13 cellular contexts compared by ENCODE assay signal in the genomic region with DNA sequence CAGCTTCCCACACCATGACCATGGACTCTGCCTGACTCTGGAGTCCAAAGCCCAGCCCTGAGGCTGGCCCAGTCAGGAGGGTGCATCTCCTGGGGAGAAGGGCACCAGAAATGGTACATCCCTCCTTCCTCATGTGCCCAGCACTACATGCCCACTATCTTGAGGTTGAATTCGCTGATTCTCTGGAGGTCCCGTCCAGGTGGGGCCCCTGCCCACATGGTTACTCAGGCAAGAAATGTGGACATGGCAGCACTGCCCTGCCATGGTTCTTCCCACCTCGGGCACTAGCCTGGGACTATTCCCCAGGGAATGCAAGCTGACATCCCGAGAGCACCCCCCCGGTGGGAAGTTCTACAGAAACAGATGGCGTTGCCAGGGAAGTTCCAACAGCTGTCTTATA.
DNase-seq lines count a peak whose midpoint lies in the region; ATAC-seq and TF ChIP-seq lines count a peak whose summit lies in the region.
"Had no signal": no experiment of that assay in that cellular context is flagged by ENCODE, and none has a peak within 500 bp of the region (broad histone marks: within the 10 kb centered on the region; RNA-seq: fewer than 3 reads in every experiment).

No MANE protein-coding gene starts in this region.

- no peaks in the 10 kb centered on the region for H3K27me3 ChIP-seq in WERI-Rb-1 (ENCODE audit: insufficient read depth, low read depth, severe bottlenecking)

- H3K27ac ChIP-seq in WERI-Rb-1, result peak overlapping the region; percentile 87

- no peaks in the 10 kb centered on the region for H3K9me3 ChIP-seq in WERI-Rb-1 (ENCODE audit: severe bottlenecking)

- peak; percentile 88 for DNase-seq in DMS 273 (lab: John Stamatoyannopoulos, UW; ENCODE audit: unreplicated experiment)
- DNase-seq in NCI-H345 (lab: John Stamatoyannopoulos, UW), result peak; percentile 17
- DNase-seq in WERI-Rb-1, result peak; percentile 72
- peak; percentile 12 for DNase-seq in retina
- DNase-seq in activated CD4-positive, alpha-beta T cell treated with anti-CD3 and anti-CD28 coated beads for 4 hours, result no peak
- DNase-seq: DMS53, H9, NCI-H1436 treated with DMSO at 0.1 percent for 48 hours, NCI-H510A treated with DMSO at 0.1 percent for 48 hours, T-helper 1 cell had no signal

- no peak overlapping the region for H3K4me3 ChIP-seq in WERI-Rb-1 (ENCODE audit: low read depth, low read length)
- H3K4me3 ChIP-seq: GM12878 had no signal

- H3K36me3 ChIP-seq in WERI-Rb-1, result peaks cover 45% of the 10 kb centered on the region

- ATAC-seq in GM21390 (IDR thresholded peaks at IDR 0.05; ENCODE audit: unreplicated experiment), result no peak
- no peak for ATAC-seq in GM21528 (IDR thresholded peaks at IDR 0.05; ENCODE audit: low FRiP score, unreplicated experiment)
- ATAC-seq: GM12878 had no signal

- no peak for TF ChIP-seq CTCF in WERI-Rb-1 (IDR thresholded peaks at IDR 0.05; ENCODE audit: low read depth, low read length)

Comparison
In these comparisons a context has a peak if more than half of its experiments do, and no peak if none do; other contexts are left out.
1. DNase-seq: peak in DMS 273 (single experiment), NCI-H345 (single experiment), WERI-Rb-1 (single experiment) and retina (single experiment); none in activated CD4-positive, alpha-beta T cell treated with anti-CD3 and anti-CD28 coated beads for 4 hours (0 of 2).